17 cellular contexts compared by ENCODE assay signal in genomic region chr5:79663212-79663611, GRCh38. TPM values are rescaled to one million over a fixed set of nuclear protein-coding genes. Genes with fewer than 3 reads are reported as not detected.
A peak's percentile ranks its signal among the peaks of the same experiment; 100 is the strongest.
DNase-seq lines count a peak whose midpoint lies in the region; ATAC-seq, FAIRE-seq and TF ChIP-seq lines count a peak whose summit lies in the region.
"Had no signal": no experiment of that assay in that cellular context is flagged by ENCODE, and none has a peak within 500 bp of the region (broad histone marks: within the 10 kb centered on the region; RNA-seq: fewer than 3 reads in every experiment).

No MANE protein-coding gene starts in this region.

- CTCF ChIA-PET in activated CD8-positive, alpha-beta T cell treated with anti-CD3 and anti-CD28 coated beads for 36 hours (lab: Charles Lee), result interaction anchor here (0.9 to 1.6 kb wide), 2 partner anchors 33 to 111 kb away, joined by 3 read pairs; no protein-coding TSS in a partner anchor
- CTCF ChIA-PET in activated CD8-positive, alpha-beta T cell treated with anti-CD3 and anti-CD28 coated beads, Interleukin-2, amount 10 ng/mL, durations not matched to agents 7 days and 5 days (lab: Charles Lee), result no interaction called here
- CTCF ChIA-PET in GM12878 (lab: Yijun Ruan, JAX), result interaction anchor here (0.6 kb wide), 1 partner anchor 34 kb away, joined by 3 read pairs; no protein-coding TSS in a partner anchor

- RAD21 ChIA-PET in GM12878 (lab: Charles Lee; ENCODE audit: unreplicated experiment), result no interaction called here

- SMC1A ChIA-PET in GM12878 (lab: Charles Lee; ENCODE audit: uncharacterized antibody, unreplicated experiment), result interaction anchor here (1.1 kb wide), 1 partner anchor 39 kb away, joined by 3 read pairs; no protein-coding TSS in a partner anchor

- H2AFZ ChIP-seq in GM12878 (ENCODE audit: control insufficient read depth, low read depth, low read length), result no peak overlapping the region

- POLR2A ChIA-PET in activated CD8-positive, alpha-beta T cell treated with anti-CD3 and anti-CD28 coated beads for 36 hours (lab: Charles Lee), result no interaction called here
- POLR2A ChIA-PET in activated CD8-positive, alpha-beta T cell treated with anti-CD3 and anti-CD28 coated beads, Interleukin-2, amount 10 ng/mL, durations not matched to agents 7 days and 5 days (lab: Charles Lee), result no interaction called here
- POLR2A ChIA-PET in GM12878 (lab: Charles Lee), result no interaction called here

- in situ Hi-C loops in GM12878 (cut with MboI), result no loop called here

- peaks cover 4% of the 10 kb centered on the region; the same call in 2 of the 3 replicates for H3K9me3 ChIP-seq in GM12878 (replicated peaks; ENCODE audit: control insufficient read depth, insufficient read depth, low read length)
- H3K9me3 ChIP-seq: HAP-1 had no signal

- no peak for FAIRE-seq in GM12878 (lab: Jason Lieb, UNC)
- FAIRE-seq: GM19239, H1 had no signal

- no peak for TF ChIP-seq EP300 in GM12878 (IDR thresholded peaks at IDR 0.05; ENCODE audit: borderline replicate concordance in 1 of 2, control insufficient read depth in 1 of 2, low read depth in 2 of 2, low read length in 2 of 2)

- no peaks in the 10 kb centered on the region for H3K27me3 ChIP-seq in GM12878 (replicated peaks in 1 of 2; ENCODE audit: control insufficient read depth in 2 of 2, insufficient read depth in 2 of 2, low read length in 1 of 2)

- no peak overlapping the region for H3K9ac ChIP-seq in GM12878 (ENCODE audit: control insufficient read depth, insufficient read depth, low read length)

- H3K4me1 ChIP-seq in GM12878 (ENCODE audit: control insufficient read depth, insufficient read depth, low read length), result no peaks in the 10 kb centered on the region
- H3K4me1 ChIP-seq: HAP-1 had no signal

- H3K36me3 Mint-ChIP-seq in activated CD8-positive, alpha-beta T cell treated with anti-CD3 and anti-CD28 coated beads for 36 hours (ENCODE audit: low read depth), result peaks cover 35% of the 10 kb centered on the region
- peaks cover 36% of the 10 kb centered on the region for H3K36me3 Mint-ChIP-seq in activated CD8-positive, alpha-beta T cell treated with anti-CD3 and anti-CD28 coated beads, Interleukin-2, amount 10 ng/mL, durations not matched to agents 7 days and 5 days (ENCODE audit: low read depth)

- peak; percentile 34 for ATAC-seq in activated CD8-positive, alpha-beta T cell treated with anti-CD3 and anti-CD28 coated beads for 36 hours
- ATAC-seq in activated CD8-positive, alpha-beta T cell treated with anti-CD3 and anti-CD28 coated beads, Interleukin-2, amount 10 ng/mL, durations not matched to agents 7 days and 5 days, result no peak
- ATAC-seq in stimulated activated naive CD8-positive, alpha-beta T cell treated with anti-CD3 and anti-CD28 coated beads, Interleukin-15, amount 100 ng/mL, for 72 hours, result no peak
- ATAC-seq in stimulated activated naive CD8-positive, alpha-beta T cell treated with anti-CD3 and anti-CD28 coated beads, Interleukin-15, Interleukin-2, amounts not matched to agents 100 U/mL and 50 U/mL, for 24 hours, result no peak
- peak; percentile 30; the same call in 1 of the 3 replicates for ATAC-seq in GM12878

- no peak overlapping the region for H3K4me3 Mint-ChIP-seq in activated CD8-positive, alpha-beta T cell treated with anti-CD3 and anti-CD28 coated beads for 36 hours
- no peak overlapping the region for H3K4me3 Mint-ChIP-seq in activated CD8-positive, alpha-beta T cell treated with anti-CD3 and anti-CD28 coated beads, Interleukin-2, amount 10 ng/mL, durations not matched to agents 7 days and 5 days
- H3K4me3 Mint-ChIP-seq in stimulated activated naive CD8-positive, alpha-beta T cell treated with anti-CD3 and anti-CD28 coated beads, Interleukin-15, amount 100 ng/mL, for 72 hours, result no peak overlapping the region
- H3K4me3 Mint-ChIP-seq: B cell; CD4-positive, alpha-beta T cell had no signal

- 39% methylated on average over 3 of the region's 3 CpGs for WGBS in GM12878 (ENCODE audit: insufficient coverage, insufficient replicate concordance, low lambda C conversion rate, missing lambda C conversion rate)

- H3K27ac Mint-ChIP-seq in activated CD8-positive, alpha-beta T cell treated with anti-CD3 and anti-CD28 coated beads for 36 hours, result no peak overlapping the region
- H3K27ac Mint-ChIP-seq in activated CD8-positive, alpha-beta T cell treated with anti-CD3 and anti-CD28 coated beads, Interleukin-2, amount 10 ng/mL, durations not matched to agents 7 days and 5 days, result no peak overlapping the region
- peak overlapping the region; percentile 1 to 8 for H3K27ac Mint-ChIP-seq in stimulated activated naive CD8-positive, alpha-beta T cell treated with anti-CD3 and anti-CD28 coated beads, Interleukin-15, amount 100 ng/mL, for 72 hours
- H3K27ac Mint-ChIP-seq: B cell; CD4-positive, alpha-beta T cell had no signal

- no peaks in the 10 kb centered on the region; a peak in 2 of 4 replicates for H3K36me3 ChIP-seq in GM12878 (ENCODE audit: control insufficient read depth in 2 of 2, insufficient read depth in 2 of 2, low read length in 1 of 2)

- no peak overlapping the region for H3K27ac ChIP-seq in GM12878 (ENCODE audit: control insufficient read depth, insufficient read depth)

- intact Hi-C loops in activated CD8-positive, alpha-beta T cell treated with anti-CD3 and anti-CD28 coated beads for 36 hours (cut with micrococcal nuclease), result no loop called here
- intact Hi-C loops in GM12878 (cut with micrococcal nuclease; ENCODE audit: unreplicated experiment), result no loop called here

- H3K4me3 ChIP-seq in GM12878 (no peak overlapping the region), foreskin fibroblast (ENCODE audit: low read depth in 1 of 2, low read length in 2 of 2) (no peak overlapping the region)
- H3K4me3 ChIP-seq: HAP-1 had no signal

- no peak overlapping the region for H3K4me2 ChIP-seq in GM12878 (ENCODE audit: control insufficient read depth, insufficient read depth)

- no peak for TF ChIP-seq CTCF in activated CD8-positive, alpha-beta T cell treated with anti-CD3 and anti-CD28 coated beads for 36 hours (IDR thresholded peaks at IDR 0.05)
- TF ChIP-seq CTCF in GM12878 (IDR thresholded peaks at IDR 0.05 in 2 of 3, conservative IDR thresholded peaks at IDR 0.05 in 1 of 3; ENCODE audit: control insufficient read depth in 2 of 3, extremely low read depth in 1 of 3, insufficient read depth in 1 of 3, low read depth in 3 of 3, low read length in 3 of 3), result no peak
- TF ChIP-seq CTCF in foreskin fibroblast (IDR thresholded peaks at IDR 0.05; ENCODE audit: low read depth, low read length), result no peak

- H3K27me3 Mint-ChIP-seq in activated CD8-positive, alpha-beta T cell treated with anti-CD3 and anti-CD28 coated beads for 36 hours, result no peaks in the 10 kb centered on the region
- H3K27me3 Mint-ChIP-seq in activated CD8-positive, alpha-beta T cell treated with anti-CD3 and anti-CD28 coated beads, Interleukin-2, amount 10 ng/mL, durations not matched to agents 7 days and 5 days (ENCODE audit: low read depth), result no peaks in the 10 kb centered on the region
- no peaks in the 10 kb centered on the region for H3K27me3 Mint-ChIP-seq in stimulated activated naive CD8-positive, alpha-beta T cell treated with anti-CD3 and anti-CD28 coated beads, Interleukin-15, amount 100 ng/mL, for 72 hours
- H3K27me3 Mint-ChIP-seq: B cell; CD4-positive, alpha-beta T cell had no signal

- no peaks in the 10 kb centered on the region for H4K20me1 ChIP-seq in GM12878 (ENCODE audit: control insufficient read depth, insufficient read depth)

- peaks cover 15% of the 10 kb centered on the region for H3K4me1 Mint-ChIP-seq in activated CD8-positive, alpha-beta T cell treated with anti-CD3 and anti-CD28 coated beads for 36 hours (ENCODE audit: low read depth)
- H3K4me1 Mint-ChIP-seq in activated CD8-positive, alpha-beta T cell treated with anti-CD3 and anti-CD28 coated beads, Interleukin-2, amount 10 ng/mL, durations not matched to agents 7 days and 5 days (ENCODE audit: low read depth), result no peaks in the 10 kb centered on the region
- peaks cover 19% of the 10 kb centered on the region for H3K4me1 Mint-ChIP-seq in stimulated activated naive CD8-positive, alpha-beta T cell treated with anti-CD3 and anti-CD28 coated beads, Interleukin-15, amount 100 ng/mL, for 72 hours
- H3K4me1 Mint-ChIP-seq: B cell had no signal

- H3K79me2 ChIP-seq in GM12878 (ENCODE audit: control insufficient read depth, insufficient read depth, low read length), result no peaks in the 10 kb centered on the region

- no peaks in the 10 kb centered on the region for H3K9me3 Mint-ChIP-seq in activated CD8-positive, alpha-beta T cell treated with anti-CD3 and anti-CD28 coated beads for 36 hours
- no peaks in the 10 kb centered on the region for H3K9me3 Mint-ChIP-seq in activated CD8-positive, alpha-beta T cell treated with anti-CD3 and anti-CD28 coated beads, Interleukin-2, amount 10 ng/mL, durations not matched to agents 7 days and 5 days (ENCODE audit: insufficient read depth)
- H3K9me3 Mint-ChIP-seq in stimulated activated naive CD8-positive, alpha-beta T cell treated with anti-CD3 and anti-CD28 coated beads, Interleukin-15, amount 100 ng/mL, for 72 hours, result no peaks in the 10 kb centered on the region

- no TSS peak for BruUV-seq in GM12878 (replicated peaks; lab: Mats Ljungman, UMichigan)

- DNase-seq in activated CD8-positive, alpha-beta T cell treated with anti-CD3 and anti-CD28 coated beads for 36 hours, result no peak
- DNase-seq in activated CD8-positive, alpha-beta T cell treated with anti-CD3 and anti-CD28 coated beads, Interleukin-2, amount 10 ng/mL, durations not matched to agents 7 days and 5 days, result no peak
- no peak for DNase-seq in stimulated activated naive CD8-positive, alpha-beta T cell treated with anti-CD3 and anti-CD28 coated beads, Interleukin-15, amount 100 ng/mL, for 72 hours
- no peak for DNase-seq in stimulated activated naive CD8-positive, alpha-beta T cell treated with anti-CD3 and anti-CD28 coated beads, Interleukin-15, Interleukin-2, amounts not matched to agents 100 U/mL and 50 U/mL, for 24 hours
- DNase-seq in GM12878 (ENCODE audit: low read depth, low spot score) (no peak), AML-193 (lab: John Stamatoyannopoulos, UW) (no peak), T-helper 9 cell (no peak), foreskin fibroblast (no peak)
- DNase-seq: ACHN; C1 segment of cervical spinal cord; Calu3; CD4-positive, alpha-beta T cell; DMS 273 treated with DMSO at 0.1 percent for 48 hours had no signal

- TF ChIP-seq POLR2A in GM12878 (IDR thresholded peaks at IDR 0.05; ENCODE audit: low read depth, low read length), result no peak

- no peak for TF ChIP-seq RAD21 in GM12878 (IDR thresholded peaks at IDR 0.05; ENCODE audit: insufficient read depth, low read depth, low read length)

RNA-seq across cellular contexts. Expression of gene CMYA5, which starts 26.4 kb away (rescaled TPM):
- under 1 TPM; 0.13 to 0.16 TPM for total RNA-seq in activated CD8-positive, alpha-beta T cell treated with anti-CD3 and anti-CD28 coated beads for 36 hours
- under 1 TPM; 0.18 to 0.40 TPM for total RNA-seq in activated CD8-positive, alpha-beta T cell treated with anti-CD3 and anti-CD28 coated beads, Interleukin-2, amount 10 ng/mL, durations not matched to agents 7 days and 5 days
- total RNA-seq in GM12878 (2013; cell fraction: nucleolus; rRNA removed), result 1.3 and 1.4 TPM in 2 replicates
- total RNA-seq in GM12878 (2014; rRNA removed) (0.17 and 0.82 TPM in 2 replicates), GM12878 (2014; rRNA removed; fragmentation: Illumina TruSeq; extraction: Trizol) (0.09 and 0.27 TPM in 2 replicates), GM12878 (2021) (0.13 TPM in 2 replicates)
- 0.05 TPM for polyA plus RNA-seq in GM12878 (2011; ENCODE audit: low read depth)
- polyA plus RNA-seq in GM12878 (2011; rRNA removed) (0.34 and 0.39 TPM in 2 replicates), GM12878 (2014; fragmentation: Illumina TruSeq; extraction: Trizol) (0.16 and 0.21 TPM in 2 replicates), GM12878 (2014; fragmentation: Nextera tagmentation; extraction: Ambion mirVana) (under 1 TPM; 0.03 to 0.04 TPM), GM12878 (2014; rRNA removed) (0.27 and 0.60 TPM in 2 replicates), GM12878 (2016; fragmentation: Nextera tagmentation; extraction: Ambion mirVana) (under 1 TPM in 1 of 2 experiments, not detected in 1; 0.01 TPM)
- polyA plus RNA-seq in GM12878 (2011; cell fraction: cytosol; rRNA removed), result 0.10 and 0.32 TPM in 2 replicates
- polyA plus RNA-seq in GM12878 (2011; cell fraction: nucleus; rRNA removed), result 1.2 and 1.9 TPM in 2 replicates
- polyA plus RNA-seq in GM12878 (2012), result 0.18 and 0.19 TPM in 2 replicates
- polyA minus RNA-seq in GM12878 (2011; rRNA and poly(A)+ RNA removed), result 0.51 and 0.52 TPM in 2 replicates
- polyA minus RNA-seq in GM12878 (2011; cell fraction: cytosol; rRNA and poly(A)+ RNA removed), result not detected in 2 replicates
- 0.60 and 0.67 TPM in 2 replicates for polyA minus RNA-seq in GM12878 (2011; cell fraction: nucleus; rRNA and poly(A)+ RNA removed)

RNA-seq across cellular contexts. Expression of gene TENT2, which starts 51.0 kb away (rescaled TPM):
- 10 to 100 TPM; 70.2 to 71.8 TPM for total RNA-seq in activated CD8-positive, alpha-beta T cell treated with anti-CD3 and anti-CD28 coated beads for 36 hours
- total RNA-seq in activated CD8-positive, alpha-beta T cell treated with anti-CD3 and anti-CD28 coated beads, Interleukin-2, amount 10 ng/mL, durations not matched to agents 7 days and 5 days, result 10 to 100 TPM; 73.5 to 78.7 TPM
- total RNA-seq in GM12878 (2013; cell fraction: nucleolus; rRNA removed), result 509 and 520 TPM in 2 replicates
- total RNA-seq in GM12878 (2014; rRNA removed), result 62.6 and 71.8 TPM in 2 replicates
- total RNA-seq in GM12878 (2014; rRNA removed; fragmentation: Illumina TruSeq; extraction: Trizol), result 73.9 and 80.3 TPM in 2 replicates
- total RNA-seq in GM12878 (2021), result 61.8 and 66.2 TPM in 2 replicates
- polyA plus RNA-seq in GM12878 (2011; ENCODE audit: low read depth), result 21.7 TPM
- polyA plus RNA-seq in GM12878 (2011; rRNA removed), result 100 and 135 TPM in 2 replicates
- polyA plus RNA-seq in GM12878 (2011; cell fraction: cytosol; rRNA removed), result 48.4 and 48.9 TPM in 2 replicates
- polyA plus RNA-seq in GM12878 (2011; cell fraction: nucleus; rRNA removed), result 71.4 and 81.2 TPM in 2 replicates
- polyA plus RNA-seq in GM12878 (2012), result 40.1 and 44.3 TPM in 2 replicates
- polyA plus RNA-seq in GM12878 (2014; fragmentation: Illumina TruSeq; extraction: Trizol), result 64.3 and 93.6 TPM in 2 replicates
- polyA plus RNA-seq in GM12878 (2014; fragmentation: Nextera tagmentation; extraction: Ambion mirVana), result 10 to 100 TPM; 19.5 to 25.7 TPM
- 39.9 and 46.2 TPM in 2 replicates for polyA plus RNA-seq in GM12878 (2014; rRNA removed)
- 10 to 100 TPM; 51.9 to 55.3 TPM for polyA plus RNA-seq in GM12878 (2016; fragmentation: Nextera tagmentation; extraction: Ambion mirVana)
- 106 and 123 TPM in 2 replicates for polyA minus RNA-seq in GM12878 (2011; rRNA and poly(A)+ RNA removed)
- 31.1 and 36.1 TPM in 2 replicates for polyA minus RNA-seq in GM12878 (2011; cell fraction: cytosol; rRNA and poly(A)+ RNA removed)
- polyA minus RNA-seq in GM12878 (2011; cell fraction: nucleus; rRNA and poly(A)+ RNA removed), result 66.0 and 128 TPM in 2 replicates

Comparison
In these comparisons a context has a peak if more than half of its experiments do, and no peak if none do; other contexts are left out.
1. ATAC-seq: peak in activated CD8-positive, alpha-beta T cell treated with anti-CD3 and anti-CD28 coated beads for 36 hours (single experiment) and GM12878 (single experiment); none in activated CD8-positive, alpha-beta T cell treated with anti-CD3 and anti-CD28 coated beads, Interleukin-2, amount 10 ng/mL, durations not matched to agents 7 days and 5 days (single experiment), stimulated activated naive CD8-positive, alpha-beta T cell treated with anti-CD3 and anti-CD28 coated beads, Interleukin-15, amount 100 ng/mL, for 72 hours (single experiment) and stimulated activated naive CD8-positive, alpha-beta T cell treated with anti-CD3 and anti-CD28 coated beads, Interleukin-15, Interleukin-2, amounts not matched to agents 100 U/mL and 50 U/mL, for 24 hours (single experiment).
2. H3K27ac Mint-ChIP-seq: peak in stimulated activated naive CD8-positive, alpha-beta T cell treated with anti-CD3 and anti-CD28 coated beads, Interleukin-15, amount 100 ng/mL, for 72 hours (2 of 2); none in activated CD8-positive, alpha-beta T cell treated with anti-CD3 and anti-CD28 coated beads for 36 hours (single experiment) and activated CD8-positive, alpha-beta T cell treated with anti-CD3 and anti-CD28 coated beads, Interleukin-2, amount 10 ng/mL, durations not matched to agents 7 days and 5 days (single experiment).